Comparison of ENCODE assay signal across 1 cellular context in the genomic region with DNA sequence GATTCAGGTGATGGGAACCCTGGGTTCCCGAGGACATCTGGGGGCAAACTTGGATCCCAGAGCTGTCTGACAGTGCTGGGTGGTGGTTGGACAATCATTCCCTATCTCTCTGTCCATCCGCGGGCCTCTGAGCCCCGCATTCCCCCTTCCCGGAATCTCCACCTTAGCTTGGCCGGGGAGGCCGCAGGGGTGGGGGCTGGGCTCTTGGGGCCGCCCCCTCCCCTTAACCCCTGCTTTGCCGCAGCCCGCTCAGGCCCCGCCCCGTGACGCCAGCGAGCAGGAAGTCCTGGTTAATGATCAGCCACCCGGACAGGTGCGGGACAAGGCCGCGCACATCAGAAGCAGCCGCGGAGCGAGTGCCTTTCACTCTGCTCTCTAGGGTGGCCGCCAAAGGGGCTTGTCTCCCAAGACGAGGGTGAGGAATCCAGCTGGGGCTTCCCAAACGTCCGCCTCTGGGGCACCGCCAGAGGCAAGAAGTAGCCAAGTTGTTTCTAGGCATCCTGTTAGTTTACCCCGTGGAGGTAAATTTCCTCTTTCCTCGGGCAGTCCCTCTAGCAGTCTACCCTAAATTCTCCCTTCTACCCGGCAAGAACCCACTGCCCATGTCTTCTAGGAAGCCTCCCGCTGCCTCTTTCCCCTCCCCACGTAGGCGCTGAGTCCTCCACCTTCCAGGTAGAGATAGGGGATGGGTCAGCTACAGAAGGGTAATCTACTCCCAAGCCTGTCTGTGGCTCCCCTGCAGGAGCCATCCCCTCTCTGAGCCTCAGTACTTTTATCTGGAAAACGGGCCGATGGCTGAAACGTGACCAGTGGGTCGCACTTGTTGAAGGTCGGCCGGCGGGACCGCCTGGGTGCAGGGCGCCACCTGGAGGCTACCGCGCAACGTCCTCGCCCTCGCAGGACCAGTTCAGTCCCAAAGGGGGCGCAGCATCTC.
TF ChIP-seq lines count a peak whose summit lies in the region.

No MANE protein-coding gene starts in this region.

TF ChIP-seq in K562, 482 proteins besides CTCF, POLR2A, EP300 and RAD21 (continued from another document and continues in another):
- TF ChIP-seq, protein P1, sequence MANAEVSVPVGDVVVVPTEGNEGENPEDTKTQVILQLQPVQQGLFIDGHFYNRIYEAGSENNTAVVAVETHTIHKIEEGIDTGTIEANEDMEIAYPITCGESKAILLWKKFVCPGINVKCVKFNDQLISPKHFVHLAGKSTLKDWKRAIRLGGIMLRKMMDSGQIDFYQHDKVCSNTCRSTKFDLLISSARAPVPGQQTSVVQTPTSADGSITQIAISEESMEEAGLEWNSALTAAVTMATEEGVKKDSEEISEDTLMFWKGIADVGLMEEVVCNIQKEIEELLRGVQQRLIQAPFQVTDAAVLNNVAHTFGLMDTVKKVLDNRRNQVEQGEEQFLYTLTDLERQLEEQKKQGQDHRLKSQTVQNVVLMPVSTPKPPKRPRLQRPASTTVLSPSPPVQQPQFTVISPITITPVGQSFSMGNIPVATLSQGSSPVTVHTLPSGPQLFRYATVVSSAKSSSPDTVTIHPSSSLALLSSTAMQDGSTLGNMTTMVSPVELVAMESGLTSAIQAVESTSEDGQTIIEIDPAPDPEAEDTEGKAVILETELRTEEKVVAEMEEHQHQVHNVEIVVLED (CRISPR knock-in tag; IDR thresholded peaks at IDR 0.05) = 0 out of 2 replicates have a peak, but pooled peaks have one; percentile 15
- no peak for TF ChIP-seq RUNX1 (IDR thresholded peaks at IDR 0.05; ENCODE audit: low read depth)
- TF ChIP-seq, protein P2, sequence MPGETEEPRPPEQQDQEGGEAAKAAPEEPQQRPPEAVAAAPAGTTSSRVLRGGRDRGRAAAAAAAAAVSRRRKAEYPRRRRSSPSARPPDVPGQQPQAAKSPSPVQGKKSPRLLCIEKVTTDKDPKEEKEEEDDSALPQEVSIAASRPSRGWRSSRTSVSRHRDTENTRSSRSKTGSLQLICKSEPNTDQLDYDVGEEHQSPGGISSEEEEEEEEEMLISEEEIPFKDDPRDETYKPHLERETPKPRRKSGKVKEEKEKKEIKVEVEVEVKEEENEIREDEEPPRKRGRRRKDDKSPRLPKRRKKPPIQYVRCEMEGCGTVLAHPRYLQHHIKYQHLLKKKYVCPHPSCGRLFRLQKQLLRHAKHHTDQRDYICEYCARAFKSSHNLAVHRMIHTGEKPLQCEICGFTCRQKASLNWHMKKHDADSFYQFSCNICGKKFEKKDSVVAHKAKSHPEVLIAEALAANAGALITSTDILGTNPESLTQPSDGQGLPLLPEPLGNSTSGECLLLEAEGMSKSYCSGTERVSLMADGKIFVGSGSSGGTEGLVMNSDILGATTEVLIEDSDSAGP (CRISPR knock-in tag; IDR thresholded peaks at IDR 0.05) = no peak
- peak; percentile 99 for TF ChIP-seq BHLHE40 (IDR thresholded peaks at IDR 0.05; ENCODE audit: low read length)
- no peak for TF ChIP-seq SNIP1 (IDR thresholded peaks at IDR 0.05; ENCODE audit: low read depth)
- TF ChIP-seq, protein P3, sequence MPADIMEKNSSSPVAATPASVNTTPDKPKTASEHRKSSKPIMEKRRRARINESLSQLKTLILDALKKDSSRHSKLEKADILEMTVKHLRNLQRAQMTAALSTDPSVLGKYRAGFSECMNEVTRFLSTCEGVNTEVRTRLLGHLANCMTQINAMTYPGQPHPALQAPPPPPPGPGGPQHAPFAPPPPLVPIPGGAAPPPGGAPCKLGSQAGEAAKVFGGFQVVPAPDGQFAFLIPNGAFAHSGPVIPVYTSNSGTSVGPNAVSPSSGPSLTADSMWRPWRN (IDR thresholded peaks at IDR 0.05; ENCODE audit: low read depth) = no peak
- peak; percentile 88 for TF ChIP-seq CXXC5 (CRISPR knock-in tag; IDR thresholded peaks at IDR 0.05)
- no peak for TF ChIP-seq NCOA6 (IDR thresholded peaks at IDR 0.05)
- no peak for TF ChIP-seq RHOXF2B (CRISPR knock-in tag; conservative IDR thresholded peaks at IDR 0.05)
- TF ChIP-seq, protein P4, sequence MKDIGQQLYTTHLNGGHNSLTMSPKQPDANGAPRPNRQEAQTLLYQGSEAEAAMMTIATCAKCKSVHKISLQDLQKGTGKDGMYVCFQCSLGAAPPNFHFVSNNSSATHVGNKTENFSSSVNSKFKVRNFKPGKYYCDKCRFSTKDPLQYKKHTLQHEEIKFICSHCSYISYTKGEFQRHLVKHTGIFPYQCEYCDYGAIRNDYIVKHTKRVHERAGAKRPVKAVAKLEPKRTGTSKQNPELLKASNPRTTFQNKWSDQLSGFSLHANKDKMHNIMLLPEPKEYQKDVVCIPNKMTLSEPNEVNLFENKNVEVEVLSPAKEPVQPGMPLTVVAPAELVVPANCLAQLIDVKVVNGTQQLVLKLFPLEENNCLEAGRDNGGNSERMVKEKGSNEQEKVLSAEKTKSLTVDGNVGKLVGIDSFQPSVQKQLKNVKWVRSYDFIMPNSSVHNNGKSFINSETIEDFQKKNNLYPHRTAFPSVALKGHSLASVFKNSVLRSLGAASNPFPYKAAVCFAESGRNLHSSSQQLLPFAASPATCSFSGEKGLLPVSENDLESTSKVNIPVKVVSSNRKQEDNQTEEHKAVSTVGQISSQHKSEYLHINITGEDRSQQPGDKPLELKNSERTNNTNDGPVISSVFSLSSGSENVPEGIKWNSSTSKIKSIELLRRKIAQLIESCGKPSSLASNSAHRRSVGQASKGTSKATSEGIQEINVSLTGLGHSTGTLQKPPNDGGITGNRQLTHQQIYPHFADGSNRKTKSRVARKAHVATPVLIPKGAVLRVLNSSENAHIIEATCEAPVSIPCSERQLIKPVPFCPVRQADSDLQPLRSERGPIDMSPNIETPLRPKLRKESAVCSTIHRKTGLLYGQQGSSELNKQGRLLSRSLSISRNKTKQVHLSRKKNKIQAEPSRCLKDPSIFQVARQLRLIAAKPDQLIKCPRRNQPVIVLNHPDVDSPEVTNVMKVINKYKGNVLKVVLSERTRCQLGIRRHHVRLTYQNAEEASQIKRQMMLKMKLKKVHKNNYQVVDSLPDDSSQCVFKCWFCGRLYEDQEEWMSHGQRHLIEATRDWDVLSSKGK (CRISPR knock-in tag; IDR thresholded peaks at IDR 0.05) = no peak
- no peak; the same call in 1 of the 2 replicates for TF ChIP-seq ELF2 (CRISPR knock-in tag; IDR thresholded peaks at IDR 0.05)
- no peak for TF ChIP-seq RBM34 (IDR thresholded peaks at IDR 0.05; ENCODE audit: borderline replicate concordance, insufficient read depth, low read length)
- no peak for TF ChIP-seq IRF2 (CRISPR knock-in tag; IDR thresholded peaks at IDR 0.05)
- peak; percentile 59; the same call in 1 of the 2 replicates for TF ChIP-seq MTA1 (IDR thresholded peaks at IDR 0.05; ENCODE audit: borderline replicate concordance)
- no peak for TF ChIP-seq KLF10 (CRISPR knock-in tag; IDR thresholded peaks at IDR 0.05)
- TF ChIP-seq ARHGAP35 (IDR thresholded peaks at IDR 0.05; ENCODE audit: partially characterized antibody) = peak; percentile 75
- TF ChIP-seq, protein P5, sequence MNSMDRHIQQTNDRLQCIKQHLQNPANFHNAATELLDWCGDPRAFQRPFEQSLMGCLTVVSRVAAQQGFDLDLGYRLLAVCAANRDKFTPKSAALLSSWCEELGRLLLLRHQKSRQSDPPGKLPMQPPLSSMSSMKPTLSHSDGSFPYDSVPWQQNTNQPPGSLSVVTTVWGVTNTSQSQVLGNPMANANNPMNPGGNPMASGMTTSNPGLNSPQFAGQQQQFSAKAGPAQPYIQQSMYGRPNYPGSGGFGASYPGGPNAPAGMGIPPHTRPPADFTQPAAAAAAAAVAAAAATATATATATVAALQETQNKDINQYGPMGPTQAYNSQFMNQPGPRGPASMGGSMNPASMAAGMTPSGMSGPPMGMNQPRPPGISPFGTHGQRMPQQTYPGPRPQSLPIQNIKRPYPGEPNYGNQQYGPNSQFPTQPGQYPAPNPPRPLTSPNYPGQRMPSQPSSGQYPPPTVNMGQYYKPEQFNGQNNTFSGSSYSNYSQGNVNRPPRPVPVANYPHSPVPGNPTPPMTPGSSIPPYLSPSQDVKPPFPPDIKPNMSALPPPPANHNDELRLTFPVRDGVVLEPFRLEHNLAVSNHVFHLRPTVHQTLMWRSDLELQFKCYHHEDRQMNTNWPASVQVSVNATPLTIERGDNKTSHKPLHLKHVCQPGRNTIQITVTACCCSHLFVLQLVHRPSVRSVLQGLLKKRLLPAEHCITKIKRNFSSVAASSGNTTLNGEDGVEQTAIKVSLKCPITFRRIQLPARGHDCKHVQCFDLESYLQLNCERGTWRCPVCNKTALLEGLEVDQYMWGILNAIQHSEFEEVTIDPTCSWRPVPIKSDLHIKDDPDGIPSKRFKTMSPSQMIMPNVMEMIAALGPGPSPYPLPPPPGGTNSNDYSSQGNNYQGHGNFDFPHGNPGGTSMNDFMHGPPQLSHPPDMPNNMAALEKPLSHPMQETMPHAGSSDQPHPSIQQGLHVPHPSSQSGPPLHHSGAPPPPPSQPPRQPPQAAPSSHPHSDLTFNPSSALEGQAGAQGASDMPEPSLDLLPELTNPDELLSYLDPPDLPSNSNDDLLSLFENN (IDR thresholded peaks at IDR 0.05; ENCODE audit: low read depth in 2 of 2, low read length in 2 of 2) = 0 out of 4 replicates have a peak, but pooled peaks have one; percentile 26 to 34
- peak; percentile 98 for TF ChIP-seq ADNP (tag; IDR thresholded peaks at IDR 0.05)
- TF ChIP-seq NR1H2 (CRISPR knock-in tag; IDR thresholded peaks at IDR 0.05) = peak; percentile 90
- TF ChIP-seq, protein P6, sequence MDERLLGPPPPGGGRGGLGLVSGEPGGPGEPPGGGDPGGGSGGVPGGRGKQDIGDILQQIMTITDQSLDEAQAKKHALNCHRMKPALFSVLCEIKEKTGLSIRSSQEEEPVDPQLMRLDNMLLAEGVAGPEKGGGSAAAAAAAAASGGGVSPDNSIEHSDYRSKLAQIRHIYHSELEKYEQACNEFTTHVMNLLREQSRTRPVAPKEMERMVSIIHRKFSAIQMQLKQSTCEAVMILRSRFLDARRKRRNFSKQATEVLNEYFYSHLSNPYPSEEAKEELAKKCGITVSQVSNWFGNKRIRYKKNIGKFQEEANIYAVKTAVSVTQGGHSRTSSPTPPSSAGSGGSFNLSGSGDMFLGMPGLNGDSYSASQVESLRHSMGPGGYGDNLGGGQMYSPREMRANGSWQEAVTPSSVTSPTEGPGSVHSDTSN (CRISPR knock-in tag; IDR thresholded peaks at IDR 0.05; ENCODE audit: low read depth) = no peak
- TF ChIP-seq, protein P6 (tag; conservative IDR thresholded peaks at IDR 0.05; ENCODE audit: low read depth) = no peak
- no peak for TF ChIP-seq PRPF4 (IDR thresholded peaks at IDR 0.05; ENCODE audit: insufficient read depth, low read depth, low read length, poor library complexity, severe bottlenecking)
- TF ChIP-seq, protein P7, sequence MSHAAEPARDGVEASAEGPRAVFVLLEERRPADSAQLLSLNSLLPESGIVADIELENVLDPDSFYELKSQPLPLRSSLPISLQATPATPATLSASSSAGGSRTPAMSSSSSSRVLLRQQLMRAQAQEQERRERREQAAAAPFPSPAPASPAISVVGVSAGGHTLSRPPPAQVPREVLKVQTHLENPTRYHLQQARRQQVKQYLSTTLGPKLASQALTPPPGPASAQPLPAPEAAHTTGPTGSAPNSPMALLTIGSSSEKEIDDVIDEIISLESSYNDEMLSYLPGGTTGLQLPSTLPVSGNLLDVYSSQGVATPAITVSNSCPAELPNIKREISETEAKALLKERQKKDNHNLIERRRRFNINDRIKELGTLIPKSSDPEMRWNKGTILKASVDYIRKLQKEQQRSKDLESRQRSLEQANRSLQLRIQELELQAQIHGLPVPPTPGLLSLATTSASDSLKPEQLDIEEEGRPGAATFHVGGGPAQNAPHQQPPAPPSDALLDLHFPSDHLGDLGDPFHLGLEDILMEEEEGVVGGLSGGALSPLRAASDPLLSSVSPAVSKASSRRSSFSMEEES (CRISPR knock-in tag; IDR thresholded peaks at IDR 0.05) = no peak
- TF ChIP-seq EWSR1 (IDR thresholded peaks at IDR 0.05; ENCODE audit: borderline replicate concordance, low read depth, partially characterized antibody) = no peak
- TF ChIP-seq MYNN (IDR thresholded peaks at IDR 0.05) = peak; percentile 58
- no peak for TF ChIP-seq MYNN (CRISPR knock-in tag; IDR thresholded peaks at IDR 0.05)
- TF ChIP-seq NCOA1 (IDR thresholded peaks at IDR 0.05; ENCODE audit: low read depth) = peak; percentile 60
- 0 out of 2 replicates have a peak, but pooled peaks have one; percentile 8 for TF ChIP-seq ATF1 (CRISPR knock-in tag; IDR thresholded peaks at IDR 0.05)
- TF ChIP-seq ATF1 (tag; IDR thresholded peaks at IDR 0.05) = peak; percentile 79
- TF ChIP-seq ZNF77 (CRISPR knock-in tag; IDR thresholded peaks at IDR 0.05) = no peak
- TF ChIP-seq, protein P8, sequence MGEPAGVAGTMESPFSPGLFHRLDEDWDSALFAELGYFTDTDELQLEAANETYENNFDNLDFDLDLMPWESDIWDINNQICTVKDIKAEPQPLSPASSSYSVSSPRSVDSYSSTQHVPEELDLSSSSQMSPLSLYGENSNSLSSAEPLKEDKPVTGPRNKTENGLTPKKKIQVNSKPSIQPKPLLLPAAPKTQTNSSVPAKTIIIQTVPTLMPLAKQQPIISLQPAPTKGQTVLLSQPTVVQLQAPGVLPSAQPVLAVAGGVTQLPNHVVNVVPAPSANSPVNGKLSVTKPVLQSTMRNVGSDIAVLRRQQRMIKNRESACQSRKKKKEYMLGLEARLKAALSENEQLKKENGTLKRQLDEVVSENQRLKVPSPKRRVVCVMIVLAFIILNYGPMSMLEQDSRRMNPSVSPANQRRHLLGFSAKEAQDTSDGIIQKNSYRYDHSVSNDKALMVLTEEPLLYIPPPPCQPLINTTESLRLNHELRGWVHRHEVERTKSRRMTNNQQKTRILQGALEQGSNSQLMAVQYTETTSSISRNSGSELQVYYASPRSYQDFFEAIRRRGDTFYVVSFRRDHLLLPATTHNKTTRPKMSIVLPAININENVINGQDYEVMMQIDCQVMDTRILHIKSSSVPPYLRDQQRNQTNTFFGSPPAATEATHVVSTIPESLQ (CRISPR knock-in tag; IDR thresholded peaks at IDR 0.05) = no peak
- TF ChIP-seq RNF2 (IDR thresholded peaks at IDR 0.05) = no peak
- TF ChIP-seq, protein P9, sequence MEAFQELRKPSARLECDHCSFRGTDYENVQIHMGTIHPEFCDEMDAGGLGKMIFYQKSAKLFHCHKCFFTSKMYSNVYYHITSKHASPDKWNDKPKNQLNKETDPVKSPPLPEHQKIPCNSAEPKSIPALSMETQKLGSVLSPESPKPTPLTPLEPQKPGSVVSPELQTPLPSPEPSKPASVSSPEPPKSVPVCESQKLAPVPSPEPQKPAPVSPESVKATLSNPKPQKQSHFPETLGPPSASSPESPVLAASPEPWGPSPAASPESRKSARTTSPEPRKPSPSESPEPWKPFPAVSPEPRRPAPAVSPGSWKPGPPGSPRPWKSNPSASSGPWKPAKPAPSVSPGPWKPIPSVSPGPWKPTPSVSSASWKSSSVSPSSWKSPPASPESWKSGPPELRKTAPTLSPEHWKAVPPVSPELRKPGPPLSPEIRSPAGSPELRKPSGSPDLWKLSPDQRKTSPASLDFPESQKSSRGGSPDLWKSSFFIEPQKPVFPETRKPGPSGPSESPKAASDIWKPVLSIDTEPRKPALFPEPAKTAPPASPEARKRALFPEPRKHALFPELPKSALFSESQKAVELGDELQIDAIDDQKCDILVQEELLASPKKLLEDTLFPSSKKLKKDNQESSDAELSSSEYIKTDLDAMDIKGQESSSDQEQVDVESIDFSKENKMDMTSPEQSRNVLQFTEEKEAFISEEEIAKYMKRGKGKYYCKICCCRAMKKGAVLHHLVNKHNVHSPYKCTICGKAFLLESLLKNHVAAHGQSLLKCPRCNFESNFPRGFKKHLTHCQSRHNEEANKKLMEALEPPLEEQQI (IDR thresholded peaks at IDR 0.05) = no peak; the same call in none of the 2 replicates
